Comparison of ENCODE assay signal across 14 cellular contexts in the genomic region with DNA sequence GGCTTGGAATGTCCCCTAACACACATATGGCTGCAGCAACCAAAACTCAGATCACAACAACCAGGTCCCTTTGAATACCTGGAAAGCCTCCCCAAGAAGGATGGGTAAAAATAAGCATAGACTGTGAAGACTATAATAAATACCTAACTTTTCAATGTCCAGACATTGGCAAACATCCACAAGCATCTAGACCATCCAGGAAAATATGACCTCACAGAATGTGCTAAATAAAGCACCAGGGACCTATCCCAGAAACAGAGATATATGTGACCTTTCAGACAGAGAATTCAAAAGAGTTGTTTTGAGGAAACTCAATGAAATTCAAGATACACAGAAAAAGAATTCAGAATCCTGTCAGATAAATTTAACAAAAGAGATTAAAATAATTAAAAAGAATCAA.
DNase-seq lines count a peak whose midpoint lies in the region; ATAC-seq and TF ChIP-seq lines count a peak whose summit lies in the region.
"Had no signal": no experiment of that assay in that cellular context is flagged by ENCODE, and none has a peak within 500 bp of the region (broad histone marks: within the 10 kb centered on the region; RNA-seq: fewer than 3 reads in every experiment).

No MANE protein-coding gene starts in this region.

- DNase-seq in left ventricle myocardium superior = no peak
- no peak for DNase-seq in left cardiac atrium
- DNase-seq in cardiac fibroblast (ENCODE audit: low read depth in 2 of 2) = peak; percentile 41 to 59
- peak; percentile 76 for DNase-seq in fibroblast of the aortic adventitia (ENCODE audit: low read depth)
- no peak for DNase-seq in activated CD8-positive, alpha-beta memory T cell treated with anti-CD3 and anti-CD28 coated beads, Interleukin-2, amount 50 U/mL, for 4 hours
- DNase-seq in sigmoid colon = no peak
- DNase-seq: Caco-2, DMS153, HCEC 1CT, NCI-H187 treated with DMSO at 0.1 percent for 48 hours, NCI-H446, NCI-H69, SHP77 treated with DMSO at 0.1 percent for 48 hours had no signal

- ATAC-seq in left ventricle myocardium superior = peak; percentile 60
- ATAC-seq in left cardiac atrium = no peak
- no peak for ATAC-seq in GM21360 (IDR thresholded peaks at IDR 0.05; ENCODE audit: unreplicated experiment)

- TF ChIP-seq CTCF in cardiac fibroblast (IDR thresholded peaks at IDR 0.05; ENCODE audit: low read depth, low read length) (no peak), fibroblast of the aortic adventitia (IDR thresholded peaks at IDR 0.05; ENCODE audit: insufficient read depth, low read length) (no peak), sigmoid colon (IDR thresholded peaks at IDR 0.05) (no peak)

- peaks cover 0 to 19% (median 9%) of the 10 kb centered on the region in 4 donors for H3K4me1 ChIP-seq in sigmoid colon

- H3K27ac ChIP-seq in sigmoid colon = peak overlapping the region in 1 of 4 donors; percentile 26

- H3K27me3 ChIP-seq in sigmoid colon = no peaks in the 10 kb centered on the region

- H3K4me3 ChIP-seq in cardiac fibroblast (replicated peaks in 1 of 2; ENCODE audit: low read depth in 2 of 2, low read length in 2 of 2) (no peak overlapping the region), fibroblast of the aortic adventitia (ENCODE audit: low read depth, low read length) (no peak overlapping the region), sigmoid colon (no peak overlapping the region)

- intact Hi-C loops in left ventricle myocardium superior (cut with micrococcal nuclease) (no loop called here), left cardiac atrium (cut with DNase I) (no loop called here), sigmoid colon (cut with DNase I) (no loop called here)

- TF ChIP-seq POLR2A in sigmoid colon (IDR thresholded peaks at IDR 0.05) = no peak

- no peak for TF ChIP-seq EP300 in sigmoid colon (IDR thresholded peaks at IDR 0.05)

- no peaks in the 10 kb centered on the region for H3K36me3 ChIP-seq in sigmoid colon

- H3K9me3 ChIP-seq in sigmoid colon = peaks cover 0 to 4% (median 1%) of the 10 kb centered on the region in 4 donors
- H3K9me3 ChIP-seq: Caco-2 had no signal

Comparison
In these comparisons a context has a peak if more than half of its experiments do, and no peak if none do; other contexts are left out.
1. DNase-seq: peak in cardiac fibroblast (2 of 2) and fibroblast of the aortic adventitia (single experiment); none in left ventricle myocardium superior (single experiment), left cardiac atrium (single experiment), activated CD8-positive, alpha-beta memory T cell treated with anti-CD3 and anti-CD28 coated beads, Interleukin-2, amount 50 U/mL, for 4 hours (single experiment) and sigmoid colon (single experiment).